In the genomic region with DNA sequence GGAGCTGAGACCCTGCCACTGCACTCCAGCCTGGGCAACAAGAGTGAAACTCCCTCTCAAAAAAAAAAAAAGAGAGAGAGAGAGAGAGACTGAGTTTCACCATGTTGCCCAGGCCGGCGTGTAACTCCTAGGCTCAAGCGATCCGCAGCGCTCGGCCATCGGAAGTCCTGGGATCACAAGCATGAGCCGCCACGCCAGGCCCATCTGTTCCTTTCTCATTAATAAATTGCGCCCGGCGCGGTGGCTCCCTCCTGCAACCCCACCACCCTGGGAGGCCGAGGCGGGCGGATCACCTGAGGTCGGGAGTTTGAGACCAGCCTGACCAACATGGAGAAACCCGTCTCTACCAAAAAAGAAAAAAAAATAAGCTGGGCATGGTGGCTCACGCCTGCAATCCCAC, we compare ENCODE assay signal across 14 cellular contexts. TPM values are rescaled to one million over a fixed set of nuclear protein-coding genes. Genes with fewer than 3 reads are reported as not detected.
"Had no signal": no experiment of that assay in that cellular context is flagged by ENCODE, and none has a peak within 500 bp of the region (broad histone marks: within the 10 kb centered on the region; RNA-seq: fewer than 3 reads in every experiment).

No MANE protein-coding gene starts in this region.

RNA-seq across cellular contexts. Expression of a gene that starts 39.0 kb away (rescaled TPM):
- total RNA-seq: stomach, subcutaneous adipose tissue, suprapubic skin, temporal lobe, thoracic aorta, thyroid gland, tibial nerve, transverse colon, upper lobe of left lung, upper lobe of right lung, ureter, urinary bladder, uterus, vagina had no signal
